Comparison of ENCODE assay signal across 10 cellular contexts in the genomic region with DNA sequence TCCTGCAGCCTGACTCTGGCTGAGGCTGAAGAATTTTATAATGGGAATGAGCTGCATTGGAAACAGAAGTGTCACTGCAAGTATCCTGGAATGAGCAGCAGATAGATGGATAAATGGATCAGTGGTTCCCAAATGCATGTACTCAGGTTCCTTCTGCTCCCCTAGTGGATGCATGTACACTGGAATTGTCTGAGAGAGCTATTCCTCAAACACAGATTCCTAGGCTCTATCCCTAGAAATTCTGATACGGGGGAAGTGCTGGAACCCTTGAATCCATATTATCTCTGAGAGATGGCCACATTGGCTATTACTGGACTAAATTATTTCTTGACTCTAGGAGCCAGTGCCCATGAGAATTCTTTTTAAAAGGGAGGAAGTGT.
DNase-seq lines count a peak whose midpoint lies in the region; ATAC-seq and TF ChIP-seq lines count a peak whose summit lies in the region.
"Had no signal": no experiment of that assay in that cellular context is flagged by ENCODE, and none has a peak within 500 bp of the region (broad histone marks: within the 10 kb centered on the region; RNA-seq: fewer than 3 reads in every experiment).

No MANE protein-coding gene starts in this region.

- TF ChIP-seq POLR2A in sigmoid colon (IDR thresholded peaks at IDR 0.05) = no peak

- H3K36me3 ChIP-seq in OCI-LY1 (ENCODE audit: insufficient read depth, low read length) = peaks cover 81% of the 10 kb centered on the region
- no peaks in the 10 kb centered on the region for H3K36me3 ChIP-seq in sigmoid colon

- H3K9me3 Mint-ChIP-seq in activated CD4-positive, alpha-beta T cell treated with anti-CD3 and anti-CD28 coated beads for 36 hours (ENCODE audit: low read depth) = no peaks in the 10 kb centered on the region
- H3K9me3 Mint-ChIP-seq: H9 had no signal

- peaks cover 94% of the 10 kb centered on the region for H3K4me1 Mint-ChIP-seq in activated CD4-positive, alpha-beta T cell treated with anti-CD3 and anti-CD28 coated beads for 36 hours

- H3K9ac ChIP-seq in OCI-LY1 (ENCODE audit: low read length) = no peak overlapping the region

- no peak overlapping the region for H3K4me2 ChIP-seq in OCI-LY1 (ENCODE audit: low read length)

- TF ChIP-seq CTCF in OCI-LY1 (IDR thresholded peaks at IDR 0.05; ENCODE audit: low read length) (no peak), epithelial cell of esophagus (IDR thresholded peaks at IDR 0.05; ENCODE audit: insufficient read depth, low read depth, low read length, missing control alignments) (peak; percentile 25), sigmoid colon (IDR thresholded peaks at IDR 0.05) (no peak)

- H3K9me2 ChIP-seq in OCI-LY1 (ENCODE audit: low read depth, low read length) = no peaks in the 10 kb centered on the region

- H3K27ac ChIP-seq in OCI-LY1 (ENCODE audit: low read depth, low read length, poor library complexity, severe bottlenecking) (peak overlapping the region; percentile 72), sigmoid colon (peak overlapping the region in 3 of 4 donors; percentile 13 to 22 (median 20))

- H3K27ac Mint-ChIP-seq in activated CD4-positive, alpha-beta T cell treated with anti-CD3 and anti-CD28 coated beads for 36 hours = peak overlapping the region; percentile 100

- no peaks in the 10 kb centered on the region for H3K9me3 ChIP-seq in OCI-LY1 (ENCODE audit: low read length)
- no peaks in the 10 kb centered on the region for H3K9me3 ChIP-seq in sigmoid colon

- H3K4me3 ChIP-seq in OCI-LY1 (ENCODE audit: low read depth, low read length, poor library complexity, severe bottlenecking) (no peak overlapping the region), epithelial cell of esophagus (ENCODE audit: low read length) (no peak overlapping the region), sigmoid colon (no peak overlapping the region)

- H3K27me3 Mint-ChIP-seq in activated CD4-positive, alpha-beta T cell treated with anti-CD3 and anti-CD28 coated beads for 36 hours = no peaks in the 10 kb centered on the region

- no peak overlapping the region for H2AFZ ChIP-seq in OCI-LY1 (ENCODE audit: low read length)

- no peak for ATAC-seq in activated CD4-positive, alpha-beta T cell treated with anti-CD3 and anti-CD28 coated beads for 36 hours
- ATAC-seq in HG02763 (IDR thresholded peaks at IDR 0.05; ENCODE audit: unreplicated experiment) (no peak), GM18520 (IDR thresholded peaks at IDR 0.05; ENCODE audit: unreplicated experiment) (no peak)

- peaks cover 34% of the 10 kb centered on the region for H3K36me3 Mint-ChIP-seq in activated CD4-positive, alpha-beta T cell treated with anti-CD3 and anti-CD28 coated beads for 36 hours (ENCODE audit: low read depth)

- H3K4me1 ChIP-seq in OCI-LY1 (ENCODE audit: insufficient read depth, low read length, severe bottlenecking) = peaks cover 89% of the 10 kb centered on the region
- peaks cover 0 to 42% (median 33%) of the 10 kb centered on the region in 4 donors for H3K4me1 ChIP-seq in sigmoid colon

- H3K4me3 Mint-ChIP-seq in activated CD4-positive, alpha-beta T cell treated with anti-CD3 and anti-CD28 coated beads for 36 hours = peak overlapping the region; percentile 57
- H3K4me3 Mint-ChIP-seq: H9 had no signal

- peaks cover 96% of the 10 kb centered on the region for H3K79me2 ChIP-seq in OCI-LY1 (ENCODE audit: insufficient read depth, low read length)

- POLR2A ChIA-PET in activated CD4-positive, alpha-beta T cell treated with anti-CD3 and anti-CD28 coated beads for 36 hours (lab: Charles Lee) = interaction anchor here (0.7 to 0.9 kb wide), 2 partner anchors 18 to 417 kb away, joined by 3 to 4 read pairs; no protein-coding TSS in a partner anchor

- H3F3A ChIP-seq in OCI-LY1 (ENCODE audit: insufficient read depth, low read length) = peaks cover 2% of the 10 kb centered on the region; the same call in 1 of the 2 replicates

- intact Hi-C loops in activated CD4-positive, alpha-beta T cell treated with anti-CD3 and anti-CD28 coated beads for 36 hours (cut with DNase I, micrococcal nuclease) = loop anchor here (1.0 to 2.0 kb wide), 2 partner anchors 9 to 42 kb away; no protein-coding TSS in a partner anchor
- intact Hi-C loops in sigmoid colon (cut with DNase I) = no loop called here

- H4K20me1 ChIP-seq in OCI-LY1 (ENCODE audit: insufficient read depth, low read length) = no peaks in the 10 kb centered on the region; the same call in 1 of the 2 replicates

- 90 to 94% methylated on average over 1 of the region's 1 CpG for WGBS in sigmoid colon, 2 donors

- no peak for DNase-seq in activated CD4-positive, alpha-beta T cell treated with anti-CD3 and anti-CD28 coated beads for 36 hours
- no peak for DNase-seq in activated CD4-positive, alpha-beta T cell treated with anti-CD3 and anti-CD28 coated beads, Interleukin-2, amount 50 U/mL, for 1 hour
- DNase-seq in epithelial cell of esophagus (ENCODE audit: low read depth) (no peak), sigmoid colon (no peak), D341Med (ENCODE audit: low spot score) (no peak)
- DNase-seq: H9, NCI-H2227 treated with DMSO at 0.1 percent for 48 hours had no signal

- no peaks in the 10 kb centered on the region for H3K27me3 ChIP-seq in OCI-LY1 (ENCODE audit: insufficient read depth, low read length)
- H3K27me3 ChIP-seq in sigmoid colon = no peaks in the 10 kb centered on the region

- no peak for TF ChIP-seq EP300 in sigmoid colon (IDR thresholded peaks at IDR 0.05)

- CTCF ChIA-PET in activated CD4-positive, alpha-beta T cell treated with anti-CD3 and anti-CD28 coated beads for 36 hours (lab: Charles Lee) = interaction anchor here (0.6 to 3.5 kb wide), 16 partner anchors 9 to 98 kb away, joined by 3 to 31 read pairs (median 4); partner anchors contain the start of gene TMEM131L
